ENCODE assay signal across 13 cellular contexts in the genomic region with DNA sequence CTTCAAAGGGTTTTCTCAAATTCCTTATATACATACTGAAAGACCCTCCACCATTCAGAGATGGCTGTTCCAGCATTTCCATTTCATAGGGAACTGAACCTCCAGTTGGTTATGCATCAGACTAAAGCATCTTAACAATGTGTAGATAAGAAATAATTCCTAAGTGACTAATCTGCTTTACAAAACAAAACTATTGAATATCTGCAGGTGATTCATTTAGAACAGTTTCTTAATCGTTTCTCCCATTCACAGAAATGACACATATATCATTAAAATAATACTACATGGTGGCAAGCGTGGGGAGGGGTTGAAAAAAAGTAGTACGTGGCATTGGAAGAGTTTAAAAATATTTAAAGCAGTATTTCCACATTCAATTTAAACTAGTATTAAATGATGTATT. TPM values are rescaled to one million over a fixed set of nuclear protein-coding genes. Genes with fewer than 3 reads are reported as not detected.
DNase-seq lines count a peak whose midpoint lies in the region; ATAC-seq, FAIRE-seq and TF ChIP-seq lines count a peak whose summit lies in the region.
"Had no signal": no experiment of that assay in that cellular context is flagged by ENCODE, and none has a peak within 500 bp of the region (broad histone marks: within the 10 kb centered on the region; RNA-seq: fewer than 3 reads in every experiment).

No MANE protein-coding gene starts in this region.

- no peak overlapping the region for H3K27ac Mint-ChIP-seq in endothelial cell (ENCODE audit: unreplicated experiment)

- no peak overlapping the region for H3K4me3 Mint-ChIP-seq in endothelial cell (ENCODE audit: unreplicated experiment)

- DNase-seq in ELR (ENCODE audit: low read depth): peak; percentile 97
- peak; percentile 86 for DNase-seq in RCC 7860 (ENCODE audit: low spot score)
- peak; percentile 82 for DNase-seq in choroid plexus epithelial cell (ENCODE audit: low read depth)
- peak; percentile 44 for DNase-seq in pulmonary artery endothelial cell (ENCODE audit: low read depth, low spot score)
- no peak for DNase-seq in endothelial cell (ENCODE audit: low spot score)
- DNase-seq: colonic mucosa, DMS79, heart right ventricle, NCI-H1930, OCI-M1 had no signal

- FAIRE-seq in RCC 7860 (lab: Jason Lieb, UNC): peak; percentile 91
- FAIRE-seq: HepG2 had no signal

- ATAC-seq in HG03469 (IDR thresholded peaks at IDR 0.05; ENCODE audit: unreplicated experiment): no peak
- ATAC-seq in GM18909 (IDR thresholded peaks at IDR 0.05; ENCODE audit: poor library complexity, unreplicated experiment): no peak
- ATAC-seq: heart right ventricle, HepG2 had no signal

- H3K9me3 Mint-ChIP-seq in endothelial cell (ENCODE audit: unreplicated experiment): no peaks in the 10 kb centered on the region

- no peak overlapping the region for H3K4me3 ChIP-seq in choroid plexus epithelial cell (ENCODE audit: low read depth, low read length)
- H3K4me3 ChIP-seq: colonic mucosa, heart right ventricle had no signal

- H3K27me3 Mint-ChIP-seq in endothelial cell (ENCODE audit: unreplicated experiment): no peaks in the 10 kb centered on the region

- TF ChIP-seq CTCF in choroid plexus epithelial cell (conservative IDR thresholded peaks at IDR 0.05; ENCODE audit: low read depth, low read length) (no peak), endothelial cell (IDR thresholded peaks at IDR 0.05; ENCODE audit: unreplicated experiment) (no peak)

- H3K4me1 Mint-ChIP-seq in endothelial cell (ENCODE audit: unreplicated experiment): no peaks in the 10 kb centered on the region

- peaks cover 11% of the 10 kb centered on the region for H3K36me3 Mint-ChIP-seq in endothelial cell (ENCODE audit: low read depth, unreplicated experiment)

RNA-seq across cellular contexts. Expression of a gene that starts 19.5 kb away (rescaled TPM):
- total RNA-seq in pulmonary artery endothelial cell: 69.5 and 102 TPM in 2 replicates
- total RNA-seq in endothelial cell (ENCODE audit: unreplicated experiment): 71.8 TPM

RNA-seq across cellular contexts. Expression of a gene that starts 34.2 kb away (rescaled TPM):
- total RNA-seq in pulmonary artery endothelial cell (56.7 and 65.4 TPM in 2 replicates), endothelial cell (ENCODE audit: unreplicated experiment) (25.7 TPM)
